Comparison of ENCODE assay signal across 12 cellular contexts in the genomic region with DNA sequence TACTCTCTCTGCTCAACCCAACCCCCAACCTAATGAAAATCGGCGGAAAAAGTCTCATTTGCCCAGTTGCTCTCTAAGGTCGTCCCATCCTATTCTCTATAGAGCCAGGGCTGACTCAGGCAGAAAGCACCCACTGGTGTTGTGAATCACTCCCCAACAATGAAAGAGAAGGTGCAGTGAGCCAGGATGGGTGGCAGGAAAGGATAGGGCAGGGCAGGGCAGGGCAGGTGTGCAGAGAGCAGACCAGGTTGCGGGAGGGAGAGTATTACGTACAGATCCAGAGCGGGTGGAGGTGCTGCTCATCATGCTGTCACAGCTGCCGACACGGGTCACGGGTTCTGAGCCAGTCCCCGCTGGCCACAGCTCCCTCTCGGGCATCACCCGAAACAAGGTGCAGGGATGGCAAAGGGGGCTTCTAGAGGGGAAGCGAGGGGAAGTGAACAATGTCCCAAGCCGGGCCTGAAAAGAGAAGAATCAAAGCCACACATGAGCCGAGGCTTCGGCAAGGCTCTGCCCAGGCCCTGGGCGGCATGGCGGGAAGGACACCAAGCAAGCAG. TPM values are rescaled to one million over a fixed set of nuclear protein-coding genes. Genes with fewer than 3 reads are reported as not detected.
DNase-seq lines count a peak whose midpoint lies in the region; ATAC-seq, FAIRE-seq and TF ChIP-seq lines count a peak whose summit lies in the region.
"Had no signal": no experiment of that assay in that cellular context is flagged by ENCODE, and none has a peak within 500 bp of the region (broad histone marks: within the 10 kb centered on the region; RNA-seq: fewer than 3 reads in every experiment).

No MANE protein-coding gene starts in this region.

- H3K27me3 Mint-ChIP-seq in astrocyte (ENCODE audit: low read depth, unreplicated experiment) = no peaks in the 10 kb centered on the region

- TF ChIP-seq POLR2A in uterus (IDR thresholded peaks at IDR 0.05) = no peak

- no peak overlapping the region for H3K9ac ChIP-seq in astrocyte (ENCODE audit: low read length)

- H3K4me1 Mint-ChIP-seq in astrocyte (ENCODE audit: low read depth, unreplicated experiment) = peaks cover 33% of the 10 kb centered on the region

- H3K4me2 ChIP-seq in astrocyte (ENCODE audit: low read length) = peak overlapping the region; percentile 46

- peak overlapping the region; percentile 21 for H3K4me3 Mint-ChIP-seq in astrocyte (ENCODE audit: unreplicated experiment)

- H3K36me3 Mint-ChIP-seq in astrocyte (ENCODE audit: low read depth, unreplicated experiment) = no peaks in the 10 kb centered on the region

- H3K9me3 ChIP-seq in astrocyte (ENCODE audit: insufficient read depth, low read depth, low read length) = no peaks in the 10 kb centered on the region
- H3K9me3 ChIP-seq in upper lobe of right lung = no peaks in the 10 kb centered on the region
- H3K9me3 ChIP-seq in uterus = no peaks in the 10 kb centered on the region
- H3K9me3 ChIP-seq in WERI-Rb-1 (ENCODE audit: severe bottlenecking) = peaks cover 2% of the 10 kb centered on the region

- H3K9me3 Mint-ChIP-seq in astrocyte (ENCODE audit: unreplicated experiment) = no peaks in the 10 kb centered on the region
- H3K9me3 Mint-ChIP-seq: activated T-helper 2 cell treated with anti-CD3 and anti-CD28 coated beads, Interferon-gamma antibody, Interleukin-2, Interleukin-4, amounts not matched to agents 10 μg/mL and 5 μg/mL and 100 μg/mL, durations not matched to agents 14 hours and 24 hours and 36 hours had no signal

- no peaks in the 10 kb centered on the region for H4K20me1 ChIP-seq in astrocyte (ENCODE audit: insufficient read depth, low read length)

- H3K79me2 ChIP-seq in astrocyte (ENCODE audit: insufficient read depth, low read length) = no peaks in the 10 kb centered on the region

- H3K4me3 ChIP-seq in astrocyte (ENCODE audit: insufficient read depth, low read depth, low read length) = no peak overlapping the region
- H3K4me3 ChIP-seq in upper lobe of right lung = peak overlapping the region; percentile 47
- H3K4me3 ChIP-seq in uterus = no peak overlapping the region
- H3K4me3 ChIP-seq in WERI-Rb-1 (ENCODE audit: low read depth, low read length) = no peak overlapping the region

- H3K27me3 ChIP-seq in astrocyte (ENCODE audit: insufficient read depth, low read length) (no peaks in the 10 kb centered on the region), upper lobe of right lung (no peaks in the 10 kb centered on the region), uterus (no peaks in the 10 kb centered on the region), WERI-Rb-1 (ENCODE audit: insufficient read depth, low read depth, severe bottlenecking) (peaks cover 98% of the 10 kb centered on the region)

- peak; percentile 67 for ATAC-seq in upper lobe of right lung

- H3K4me1 ChIP-seq in astrocyte (ENCODE audit: insufficient read depth, low read length) = peaks cover 35% of the 10 kb centered on the region
- H3K4me1 ChIP-seq in upper lobe of right lung = peaks cover 26% of the 10 kb centered on the region
- no peaks in the 10 kb centered on the region for H3K4me1 ChIP-seq in uterus

- no peak overlapping the region for H3K27ac ChIP-seq in astrocyte (ENCODE audit: low read depth, low read length)
- peak overlapping the region; percentile 81 for H3K27ac ChIP-seq in upper lobe of right lung
- no peak overlapping the region for H3K27ac ChIP-seq in uterus
- no peak overlapping the region for H3K27ac ChIP-seq in WERI-Rb-1

- DNase-seq in HT1080 (ENCODE audit: low read depth) (peak; percentile 94), astrocyte (ENCODE audit: low read depth) (peak; percentile 64), kidney tubule cell (ENCODE audit: low spot score) (peak; percentile 98), upper lobe of right lung (peak; percentile 75), NCI-H2227 (lab: John Stamatoyannopoulos, UW; ENCODE audit: unreplicated experiment) (no peak), uterus (no peak), WERI-Rb-1 (no peak)
- no peak for DNase-seq in stimulated activated CD4-positive, alpha-beta T cell treated with anti-CD3 and anti-CD28 coated beads, Interleukin-12 subunit alpha, Interleukin-12 subunit beta, amount 100 ng/mL, for 4 hours
- DNase-seq: DND-41, Right ventricle myocardium superior had no signal

- TF ChIP-seq CTCF in astrocyte (IDR thresholded peaks at IDR 0.05; ENCODE audit: insufficient read depth, low read depth, low read length) = no peak
- no peak for TF ChIP-seq CTCF in upper lobe of right lung (IDR thresholded peaks at IDR 0.05)
- no peak for TF ChIP-seq CTCF in uterus (IDR thresholded peaks at IDR 0.05)
- no peak for TF ChIP-seq CTCF in WERI-Rb-1 (IDR thresholded peaks at IDR 0.05; ENCODE audit: low read depth, low read length)

- peak overlapping the region; percentile 93 for H3K27ac Mint-ChIP-seq in astrocyte (ENCODE audit: unreplicated experiment)
- H3K27ac Mint-ChIP-seq: activated T-helper 2 cell treated with anti-CD3 and anti-CD28 coated beads, Interferon-gamma antibody, Interleukin-2, Interleukin-4, amounts not matched to agents 10 μg/mL and 5 μg/mL and 100 μg/mL, durations not matched to agents 14 hours and 24 hours and 36 hours had no signal

- FAIRE-seq in astrocyte (lab: Jason Lieb, UNC) = no peak

- H3K36me3 ChIP-seq in astrocyte (ENCODE audit: insufficient read depth, low read length) = no peaks in the 10 kb centered on the region
- no peaks in the 10 kb centered on the region for H3K36me3 ChIP-seq in upper lobe of right lung
- H3K36me3 ChIP-seq in uterus = no peaks in the 10 kb centered on the region
- no peaks in the 10 kb centered on the region for H3K36me3 ChIP-seq in WERI-Rb-1

- H2AFZ ChIP-seq in astrocyte (ENCODE audit: low read depth, low read length) = no peak overlapping the region

- intact Hi-C loops in upper lobe of right lung (cut with DNase I) (no loop called here), uterus (cut with DNase I; ENCODE audit: low total_unique reads) (no loop called here)

RNA-seq across cellular contexts. Expression of gene C1orf116, which starts 5.3 kb away (rescaled TPM):
- 0.20 and 0.59 TPM in 2 replicates for total RNA-seq in HT1080 (2014; rRNA removed; shearing (Covaris generic))
- polyA plus RNA-seq in HT1080 (2015; cell fraction: cytosol; rRNA removed) = 0.08 and 0.23 TPM in 2 replicates
- polyA plus RNA-seq in HT1080 (2015; cell fraction: nucleus; rRNA removed) = 0.19 and 0.26 TPM in 2 replicates
- total RNA-seq in astrocyte (0.14 and 0.86 TPM in 2 replicates), upper lobe of right lung (128 TPM), uterus (under 1 TPM in 1 of 4 donors, not detected in 3; 0.62 TPM)
- total RNA-seq: activated T-helper 2 cell treated with anti-CD3 and anti-CD28 coated beads, Interferon-gamma antibody, Interleukin-2, Interleukin-4, amounts not matched to agents 10 μg/mL and 5 μg/mL and 100 μg/mL, durations not matched to agents 14 hours and 24 hours and 36 hours; lung microvascular endothelial cell had no signal

RNA-seq across cellular contexts. Expression of gene YOD1, which starts 23.7 kb away (rescaled TPM):
- total RNA-seq in HT1080 (2014; rRNA removed; shearing (Covaris generic)) = 9.6 and 9.8 TPM in 2 replicates
- 6.8 and 8.8 TPM in 2 replicates for polyA plus RNA-seq in HT1080 (2015; cell fraction: cytosol; rRNA removed)
- polyA plus RNA-seq in HT1080 (2015; cell fraction: nucleus; rRNA removed) = 15.1 and 17.7 TPM in 2 replicates
- total RNA-seq in astrocyte (13.4 and 14.8 TPM in 2 replicates), upper lobe of right lung (7.0 TPM), uterus (10 to 100 TPM in 1 of 4 donors, 1 to 10 TPM in 3; 3.3 to 17.1 (median 7.6) TPM)

RNA-seq across cellular contexts. Expression of gene PFKFB2, which starts 25.8 kb away (rescaled TPM):
- total RNA-seq in HT1080 (2014; rRNA removed; shearing (Covaris generic)) = 0.07 and 0.11 TPM in 2 replicates
- polyA plus RNA-seq in HT1080 (2015; cell fraction: cytosol; rRNA removed) = 0.56 and 0.90 TPM in 2 replicates
- polyA plus RNA-seq in HT1080 (2015; cell fraction: nucleus; rRNA removed) = 1.8 and 2.0 TPM in 2 replicates
- 6.2 and 6.9 TPM in 2 replicates for total RNA-seq in astrocyte
- 49.9 TPM for total RNA-seq in upper lobe of right lung
- total RNA-seq in uterus = 10 to 100 TPM in 1 of 4 donors, 1 to 10 TPM in 1, under 1 TPM in 2; 0.51 to 10.7 (median 2.9) TPM

RNA-seq across cellular contexts. Expression of gene FCAMR, which starts 57.0 kb away (rescaled TPM):
- not detected in 2 replicates for total RNA-seq in HT1080 (2014; rRNA removed; shearing (Covaris generic))
- polyA plus RNA-seq in HT1080 (2015; cell fraction: cytosol; rRNA removed) = not detected in 2 replicates
- not detected in 2 replicates for polyA plus RNA-seq in HT1080 (2015; cell fraction: nucleus; rRNA removed)
- total RNA-seq in astrocyte (not detected in 2 replicates), upper lobe of right lung (not detected), uterus (not detected)
- total RNA-seq: activated T-helper 2 cell treated with anti-CD3 and anti-CD28 coated beads, Interferon-gamma antibody, Interleukin-2, Interleukin-4, amounts not matched to agents 10 μg/mL and 5 μg/mL and 100 μg/mL, durations not matched to agents 14 hours and 24 hours and 36 hours; lung microvascular endothelial cell; Right ventricle myocardium superior had no signal

Comparison
In these comparisons a context has a peak if more than half of its experiments do, and no peak if none do; other contexts are left out.
1. DNase-seq: peak in HT1080 (single experiment), astrocyte (single experiment), kidney tubule cell (single experiment) and upper lobe of right lung (single experiment); none in NCI-H2227 (single experiment), stimulated activated CD4-positive, alpha-beta T cell treated with anti-CD3 and anti-CD28 coated beads, Interleukin-12 subunit alpha, Interleukin-12 subunit beta, amount 100 ng/mL, for 4 hours (single experiment), uterus (0 of 2) and WERI-Rb-1 (single experiment).
2. RNA of gene C1orf116, which starts 5.3 kb away (total RNA-seq): 128 TPM in upper lobe of right lung (single experiment); 0.14 to 0.86 TPM in astrocyte, 0.20 to 0.59 TPM in HT1080 and 0.62 TPM in uterus; every median in the first group is over 10 times any median in the second.